Comparison of ENCODE assay signal across 22 cellular contexts in genomic region chr6:63316113-63316512, GRCh38. TPM values are rescaled to one million over a fixed set of nuclear protein-coding genes. Genes with fewer than 3 reads are reported as not detected.
DNase-seq lines count a peak whose midpoint lies in the region; ATAC-seq, FAIRE-seq and TF ChIP-seq lines count a peak whose summit lies in the region.
"Had no signal": no experiment of that assay in that cellular context is flagged by ENCODE, and none has a peak within 500 bp of the region (broad histone marks: within the 10 kb centered on the region; RNA-seq: fewer than 3 reads in every experiment).

No MANE protein-coding gene starts in this region.

- H3K4me3 ChIP-seq in Karpas-422 (ENCODE audit: low read length) (no peak overlapping the region), H7 (ENCODE audit: insufficient read depth, low read depth, low read length) (no peak overlapping the region)
- H3K4me3 ChIP-seq: A549; BLaER1 treated with 17β-estradiol and CSF1 and Interleukin-3, amounts not matched to agents 10 nM and 100 nM had no signal

- no peaks in the 10 kb centered on the region for H3K36me3 ChIP-seq in Karpas-422 (ENCODE audit: insufficient read depth, low read length)
- H3K36me3 ChIP-seq in H7 (replicated peaks; ENCODE audit: control insufficient read depth, insufficient read depth, low read length): no peaks in the 10 kb centered on the region
- H3K36me3 ChIP-seq: BLaER1 treated with 17β-estradiol and CSF1 and Interleukin-3, amounts not matched to agents 10 nM and 100 nM had no signal

- H3K27me3 ChIP-seq in Karpas-422 (ENCODE audit: low read length) (no peaks in the 10 kb centered on the region), H7 (ENCODE audit: control insufficient read depth, insufficient read depth, low read length) (no peaks in the 10 kb centered on the region)
- H3K27me3 ChIP-seq: BLaER1 treated with 17β-estradiol and CSF1 and Interleukin-3, amounts not matched to agents 10 nM and 100 nM had no signal

- peak; percentile 29 for FAIRE-seq in D721Med (lab: Jason Lieb, UNC)
- FAIRE-seq: A549, G401.6, GM12891, GM19239 had no signal

- no peaks in the 10 kb centered on the region for H3K9me3 Mint-ChIP-seq in activated CD4-positive, alpha-beta memory T cell treated with anti-CD3 and anti-CD28 coated beads for 36 hours
- H3K9me3 Mint-ChIP-seq: CD4-positive, alpha-beta T cell; CD8-positive, alpha-beta T cell had no signal

- no peaks in the 10 kb centered on the region for H3K79me2 ChIP-seq in Karpas-422 (ENCODE audit: low read length)

- no peaks in the 10 kb centered on the region for H3K4me1 ChIP-seq in Karpas-422 (ENCODE audit: low read length)
- H3K4me1 ChIP-seq: A549; BLaER1 treated with 17β-estradiol and CSF1 and Interleukin-3, amounts not matched to agents 10 nM and 100 nM had no signal

- H3K4me1 Mint-ChIP-seq in activated CD4-positive, alpha-beta memory T cell treated with anti-CD3 and anti-CD28 coated beads for 36 hours (ENCODE audit: low read depth): no peaks in the 10 kb centered on the region
- H3K4me1 Mint-ChIP-seq: B cell had no signal

- POLR2A ChIA-PET in activated CD4-positive, alpha-beta memory T cell treated with anti-CD3 and anti-CD28 coated beads for 36 hours (lab: Charles Lee): no interaction called here

- TF ChIP-seq CTCF in D721Med (IDR thresholded peaks at IDR 0.05; ENCODE audit: insufficient read depth, missing control alignments): no peak

- intact Hi-C loops in activated CD4-positive, alpha-beta memory T cell treated with anti-CD3 and anti-CD28 coated beads for 36 hours (cut with micrococcal nuclease): no loop called here

- H3K9me3 ChIP-seq in Karpas-422 (ENCODE audit: low read length): no peaks in the 10 kb centered on the region
- H3K9me3 ChIP-seq: A549; BLaER1 treated with 17β-estradiol and CSF1 and Interleukin-3, amounts not matched to agents 10 nM and 100 nM had no signal

- DNase-seq in D721Med (ENCODE audit: insufficient read length, low spot score) (no peak), Karpas-422 (no peak), H7 (no peak), KG1 (lab: John Stamatoyannopoulos, UW) (no peak)
- DNase-seq in activated CD4-positive, alpha-beta memory T cell treated with anti-CD3 and anti-CD28 coated beads for 36 hours: no peak
- DNase-seq: AML-193; CD4-positive, alpha-beta T cell; CD8-positive, alpha-beta T cell; DMS79 treated with DMSO at 0.1 percent for 48 hours; GF-D8 had no signal

- H3K27ac ChIP-seq in Karpas-422 (ENCODE audit: low read length): no peak overlapping the region
- H3K27ac ChIP-seq: 22Rv1; A549; BLaER1 treated with 17β-estradiol and CSF1 and Interleukin-3, amounts not matched to agents 10 nM and 100 nM; C4-2B had no signal

- no peak overlapping the region for H3K9ac ChIP-seq in Karpas-422 (ENCODE audit: low read length)
- H3K9ac ChIP-seq: BLaER1 treated with 17β-estradiol and CSF1 and Interleukin-3, amounts not matched to agents 10 nM and 100 nM had no signal

- H4K20me1 ChIP-seq in Karpas-422 (ENCODE audit: insufficient read depth, low read depth, low read length): no peaks in the 10 kb centered on the region
- H4K20me1 ChIP-seq: BLaER1 treated with 17β-estradiol and CSF1 and Interleukin-3, amounts not matched to agents 10 nM and 100 nM had no signal

- no peak overlapping the region for H3K4me3 Mint-ChIP-seq in activated CD4-positive, alpha-beta memory T cell treated with anti-CD3 and anti-CD28 coated beads for 36 hours
- H3K4me3 Mint-ChIP-seq: B cell; CD4-positive, alpha-beta T cell; CD8-positive, alpha-beta T cell had no signal

- no peak overlapping the region for H2AFZ ChIP-seq in Karpas-422 (ENCODE audit: low read length)

- no peak overlapping the region for H3K27ac Mint-ChIP-seq in activated CD4-positive, alpha-beta memory T cell treated with anti-CD3 and anti-CD28 coated beads for 36 hours
- H3K27ac Mint-ChIP-seq: B cell; CD4-positive, alpha-beta T cell; CD8-positive, alpha-beta T cell had no signal

- H3K27me3 Mint-ChIP-seq in activated CD4-positive, alpha-beta memory T cell treated with anti-CD3 and anti-CD28 coated beads for 36 hours: peaks cover 1% of the 10 kb centered on the region

- H3K4me2 ChIP-seq in Karpas-422 (ENCODE audit: low read depth, low read length, poor library complexity, severe bottlenecking): no peak overlapping the region
- H3K4me2 ChIP-seq: A549; BLaER1 treated with 17β-estradiol and CSF1 and Interleukin-3, amounts not matched to agents 10 nM and 100 nM had no signal

- H3K36me3 Mint-ChIP-seq in activated CD4-positive, alpha-beta memory T cell treated with anti-CD3 and anti-CD28 coated beads for 36 hours: no peaks in the 10 kb centered on the region
- H3K36me3 Mint-ChIP-seq: CD8-positive, alpha-beta T cell had no signal

- CTCF ChIA-PET in activated CD4-positive, alpha-beta memory T cell treated with anti-CD3 and anti-CD28 coated beads for 36 hours (lab: Charles Lee): no interaction called here

- ATAC-seq in GM18907 (IDR thresholded peaks at IDR 0.05; ENCODE audit: unreplicated experiment) (peak; percentile 53), HG02981 (IDR thresholded peaks at IDR 0.05; ENCODE audit: unreplicated experiment) (peak; percentile 57), HG03354 (IDR thresholded peaks at IDR 0.05; ENCODE audit: poor library complexity, severe bottlenecking, unreplicated experiment) (peak; percentile 60)
- ATAC-seq: A549; CD8-positive, alpha-beta T cell had no signal

- H3K9me2 ChIP-seq in Karpas-422 (replicated peaks; ENCODE audit: insufficient read depth, low read length): no peaks in the 10 kb centered on the region

RNA-seq across cellular contexts. Expression of gene LGSN, which starts 3.7 kb away (rescaled TPM):
- total RNA-seq in activated CD4-positive, alpha-beta memory T cell treated with anti-CD3 and anti-CD28 coated beads for 36 hours: under 1 TPM in 1 of 2 experiments, not detected in 1; 0.05 TPM
- not detected in 2 replicates for total RNA-seq in Karpas-422 (2014; rRNA removed; shearing (Covaris generic); ENCODE audit: low replicate concordance)
- 0.07 and 0.17 TPM in 2 replicates for total RNA-seq in H7 (2014; rRNA removed; shearing (Covaris generic))
- total RNA-seq: A172; B cell; CD4-positive, alpha-beta T cell; CD8-positive, alpha-beta T cell had no signal
